ENCODE assay signal across 1 cellular context in the genomic region with DNA sequence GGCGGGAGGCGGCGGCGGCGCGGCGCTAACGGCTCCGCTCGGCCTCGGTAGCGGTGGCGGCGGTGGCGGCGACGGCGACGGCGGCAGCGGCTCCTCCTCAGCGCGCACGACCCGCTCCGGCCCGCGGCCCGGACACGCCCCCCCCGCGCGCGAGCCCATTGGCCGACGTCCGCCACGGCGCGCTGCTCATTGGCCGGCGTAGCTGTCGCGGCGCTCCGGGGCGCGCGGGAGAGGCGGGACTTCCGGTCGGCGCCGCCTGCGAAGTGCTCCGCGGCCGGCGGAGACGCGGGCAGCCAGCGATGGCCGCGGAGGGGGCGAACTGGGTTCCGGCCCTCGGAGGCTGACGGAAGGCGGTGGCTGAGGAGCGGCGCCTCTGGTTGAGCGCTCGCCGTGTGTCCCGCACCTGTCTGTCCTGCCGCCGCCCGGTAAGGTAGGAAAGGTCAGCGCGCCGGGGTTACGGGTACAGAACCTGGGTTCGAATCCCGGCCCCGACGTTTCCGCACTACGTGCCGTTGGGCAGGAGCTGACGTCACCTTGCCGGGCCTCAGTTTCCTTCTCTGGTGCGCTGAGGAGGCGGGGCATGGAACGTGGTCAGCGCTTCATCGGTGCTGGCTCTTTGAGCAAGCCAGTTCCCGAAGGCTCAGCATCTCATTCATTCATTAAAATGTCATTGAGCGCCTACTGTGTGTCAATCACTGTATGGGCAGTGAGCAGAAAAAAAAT.
TF ChIP-seq lines count a peak whose summit lies in the region.

A gene (minus strand): TSS at position 108 of the 723 bp plus-strand sequence. CDS start 13,826 bp downstream, outside the sequence.

TF ChIP-seq in HepG2, 621 proteins besides CTCF, POLR2A, EP300 and RAD21 (continued from another document and continues in another):
- TF ChIP-seq, protein P1, sequence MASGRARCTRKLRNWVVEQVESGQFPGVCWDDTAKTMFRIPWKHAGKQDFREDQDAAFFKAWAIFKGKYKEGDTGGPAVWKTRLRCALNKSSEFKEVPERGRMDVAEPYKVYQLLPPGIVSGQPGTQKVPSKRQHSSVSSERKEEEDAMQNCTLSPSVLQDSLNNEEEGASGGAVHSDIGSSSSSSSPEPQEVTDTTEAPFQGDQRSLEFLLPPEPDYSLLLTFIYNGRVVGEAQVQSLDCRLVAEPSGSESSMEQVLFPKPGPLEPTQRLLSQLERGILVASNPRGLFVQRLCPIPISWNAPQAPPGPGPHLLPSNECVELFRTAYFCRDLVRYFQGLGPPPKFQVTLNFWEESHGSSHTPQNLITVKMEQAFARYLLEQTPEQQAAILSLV (CRISPR knock-in tag; IDR thresholded peaks at IDR 0.05; ENCODE audit: borderline replicate concordance), result peak; percentile 48; the same call in 1 of the 2 replicates
- TF ChIP-seq SRY (CRISPR knock-in tag; IDR thresholded peaks at IDR 0.05) (peak; percentile 60; the same call in 1 of the 2 replicates), ZNF816 (CRISPR knock-in tag; IDR thresholded peaks at IDR 0.05; ENCODE audit: borderline replicate concordance) (no peak), NBN (conservative IDR thresholded peaks at IDR 0.05) (no peak), ZBTB1 (CRISPR knock-in tag; IDR thresholded peaks at IDR 0.05; ENCODE audit: borderline replicate concordance) (no peak), HNRNPUL1 (IDR thresholded peaks at IDR 0.05; ENCODE audit: low read depth, low read length) (no peak), NR2C2 (CRISPR knock-in tag; IDR thresholded peaks at IDR 0.05; ENCODE audit: borderline replicate concordance) (peak; percentile 55; the same call in 1 of the 2 replicates), SOX13 (IDR thresholded peaks at IDR 0.05) (no peak), SOX13 (CRISPR knock-in tag; conservative IDR thresholded peaks at IDR 0.05 in 1 of 2, IDR thresholded peaks at IDR 0.05 in 1 of 2) (no peak), ZSCAN31 (CRISPR knock-in tag; IDR thresholded peaks at IDR 0.05; ENCODE audit: low read depth) (peak; percentile 83), ZNF292 (CRISPR knock-in tag; IDR thresholded peaks at IDR 0.05; ENCODE audit: borderline replicate concordance, low read depth) (no peak), ZFP41 (CRISPR knock-in tag; IDR thresholded peaks at IDR 0.05; ENCODE audit: borderline replicate concordance) (no peak), KAT2B (IDR thresholded peaks at IDR 0.05; ENCODE audit: borderline replicate concordance, low read depth, low read length) (no peak), HES4 (CRISPR knock-in tag; IDR thresholded peaks at IDR 0.05; ENCODE audit: borderline replicate concordance) (no peak), NFKB2 (CRISPR knock-in tag; IDR thresholded peaks at IDR 0.05; ENCODE audit: borderline replicate concordance) (peak; percentile 18; the same call in 1 of the 2 replicates), CHCHD3 (CRISPR knock-in tag; IDR thresholded peaks at IDR 0.05) (0 out of 2 replicates have a peak, but pooled peaks have one; percentile 60), POGZ (CRISPR knock-in tag; IDR thresholded peaks at IDR 0.05) (0 out of 2 replicates have a peak, but pooled peaks have one; percentile 21), ZEB1 (IDR thresholded peaks at IDR 0.05; ENCODE audit: insufficient replicate concordance, low read depth) (no peak), ZBTB20 (CRISPR knock-in tag; IDR thresholded peaks at IDR 0.05; ENCODE audit: borderline replicate concordance, low read depth) (no peak), ELF1 (CRISPR knock-in tag; IDR thresholded peaks at IDR 0.05) (peak; percentile 17; the same call in 1 of the 2 replicates), GATAD1 (CRISPR knock-in tag; IDR thresholded peaks at IDR 0.05) (peak; percentile 49)
- TF ChIP-seq, protein P2, sequence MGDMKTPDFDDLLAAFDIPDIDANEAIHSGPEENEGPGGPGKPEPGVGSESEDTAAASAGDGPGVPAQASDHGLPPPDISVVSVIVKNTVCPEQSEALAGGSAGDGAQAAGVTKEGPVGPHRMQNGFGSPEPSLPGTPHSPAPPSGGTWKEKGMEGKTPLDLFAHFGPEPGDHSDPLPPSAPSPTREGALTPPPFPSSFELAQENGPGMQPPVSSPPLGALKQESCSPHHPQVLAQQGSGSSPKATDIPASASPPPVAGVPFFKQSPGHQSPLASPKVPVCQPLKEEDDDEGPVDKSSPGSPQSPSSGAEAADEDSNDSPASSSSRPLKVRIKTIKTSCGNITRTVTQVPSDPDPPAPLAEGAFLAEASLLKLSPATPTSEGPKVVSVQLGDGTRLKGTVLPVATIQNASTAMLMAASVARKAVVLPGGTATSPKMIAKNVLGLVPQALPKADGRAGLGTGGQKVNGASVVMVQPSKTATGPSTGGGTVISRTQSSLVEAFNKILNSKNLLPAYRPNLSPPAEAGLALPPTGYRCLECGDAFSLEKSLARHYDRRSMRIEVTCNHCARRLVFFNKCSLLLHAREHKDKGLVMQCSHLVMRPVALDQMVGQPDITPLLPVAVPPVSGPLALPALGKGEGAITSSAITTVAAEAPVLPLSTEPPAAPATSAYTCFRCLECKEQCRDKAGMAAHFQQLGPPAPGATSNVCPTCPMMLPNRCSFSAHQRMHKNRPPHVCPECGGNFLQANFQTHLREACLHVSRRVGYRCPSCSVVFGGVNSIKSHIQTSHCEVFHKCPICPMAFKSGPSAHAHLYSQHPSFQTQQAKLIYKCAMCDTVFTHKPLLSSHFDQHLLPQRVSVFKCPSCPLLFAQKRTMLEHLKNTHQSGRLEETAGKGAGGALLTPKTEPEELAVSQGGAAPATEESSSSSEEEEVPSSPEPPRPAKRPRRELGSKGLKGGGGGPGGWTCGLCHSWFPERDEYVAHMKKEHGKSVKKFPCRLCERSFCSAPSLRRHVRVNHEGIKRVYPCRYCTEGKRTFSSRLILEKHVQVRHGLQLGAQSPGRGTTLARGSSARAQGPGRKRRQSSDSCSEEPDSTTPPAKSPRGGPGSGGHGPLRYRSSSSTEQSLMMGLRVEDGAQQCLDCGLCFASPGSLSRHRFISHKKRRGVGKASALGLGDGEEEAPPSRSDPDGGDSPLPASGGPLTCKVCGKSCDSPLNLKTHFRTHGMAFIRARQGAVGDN (CRISPR knock-in tag; IDR thresholded peaks at IDR 0.05), result peak; percentile 74
- TF ChIP-seq, protein P3, sequence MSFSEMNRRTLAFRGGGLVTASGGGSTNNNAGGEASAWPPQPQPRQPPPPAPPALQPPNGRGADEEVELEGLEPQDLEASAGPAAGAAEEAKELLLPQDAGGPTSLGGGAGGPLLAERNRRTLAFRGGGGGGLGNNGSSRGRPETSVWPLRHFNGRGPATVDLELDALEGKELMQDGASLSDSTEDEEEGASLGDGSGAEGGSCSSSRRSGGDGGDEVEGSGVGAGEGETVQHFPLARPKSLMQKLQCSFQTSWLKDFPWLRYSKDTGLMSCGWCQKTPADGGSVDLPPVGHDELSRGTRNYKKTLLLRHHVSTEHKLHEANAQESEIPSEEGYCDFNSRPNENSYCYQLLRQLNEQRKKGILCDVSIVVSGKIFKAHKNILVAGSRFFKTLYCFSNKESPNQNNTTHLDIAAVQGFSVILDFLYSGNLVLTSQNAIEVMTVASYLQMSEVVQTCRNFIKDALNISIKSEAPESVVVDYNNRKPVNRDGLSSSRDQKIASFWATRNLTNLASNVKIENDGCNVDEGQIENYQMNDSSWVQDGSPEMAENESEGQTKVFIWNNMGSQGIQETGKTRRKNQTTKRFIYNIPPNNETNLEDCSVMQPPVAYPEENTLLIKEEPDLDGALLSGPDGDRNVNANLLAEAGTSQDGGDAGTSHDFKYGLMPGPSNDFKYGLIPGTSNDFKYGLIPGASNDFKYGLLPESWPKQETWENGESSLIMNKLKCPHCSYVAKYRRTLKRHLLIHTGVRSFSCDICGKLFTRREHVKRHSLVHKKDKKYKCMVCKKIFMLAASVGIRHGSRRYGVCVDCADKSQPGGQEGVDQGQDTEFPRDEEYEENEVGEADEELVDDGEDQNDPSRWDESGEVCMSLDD (CRISPR knock-in tag; IDR thresholded peaks at IDR 0.05; ENCODE audit: borderline replicate concordance), result no peak
- TF ChIP-seq, protein P4, sequence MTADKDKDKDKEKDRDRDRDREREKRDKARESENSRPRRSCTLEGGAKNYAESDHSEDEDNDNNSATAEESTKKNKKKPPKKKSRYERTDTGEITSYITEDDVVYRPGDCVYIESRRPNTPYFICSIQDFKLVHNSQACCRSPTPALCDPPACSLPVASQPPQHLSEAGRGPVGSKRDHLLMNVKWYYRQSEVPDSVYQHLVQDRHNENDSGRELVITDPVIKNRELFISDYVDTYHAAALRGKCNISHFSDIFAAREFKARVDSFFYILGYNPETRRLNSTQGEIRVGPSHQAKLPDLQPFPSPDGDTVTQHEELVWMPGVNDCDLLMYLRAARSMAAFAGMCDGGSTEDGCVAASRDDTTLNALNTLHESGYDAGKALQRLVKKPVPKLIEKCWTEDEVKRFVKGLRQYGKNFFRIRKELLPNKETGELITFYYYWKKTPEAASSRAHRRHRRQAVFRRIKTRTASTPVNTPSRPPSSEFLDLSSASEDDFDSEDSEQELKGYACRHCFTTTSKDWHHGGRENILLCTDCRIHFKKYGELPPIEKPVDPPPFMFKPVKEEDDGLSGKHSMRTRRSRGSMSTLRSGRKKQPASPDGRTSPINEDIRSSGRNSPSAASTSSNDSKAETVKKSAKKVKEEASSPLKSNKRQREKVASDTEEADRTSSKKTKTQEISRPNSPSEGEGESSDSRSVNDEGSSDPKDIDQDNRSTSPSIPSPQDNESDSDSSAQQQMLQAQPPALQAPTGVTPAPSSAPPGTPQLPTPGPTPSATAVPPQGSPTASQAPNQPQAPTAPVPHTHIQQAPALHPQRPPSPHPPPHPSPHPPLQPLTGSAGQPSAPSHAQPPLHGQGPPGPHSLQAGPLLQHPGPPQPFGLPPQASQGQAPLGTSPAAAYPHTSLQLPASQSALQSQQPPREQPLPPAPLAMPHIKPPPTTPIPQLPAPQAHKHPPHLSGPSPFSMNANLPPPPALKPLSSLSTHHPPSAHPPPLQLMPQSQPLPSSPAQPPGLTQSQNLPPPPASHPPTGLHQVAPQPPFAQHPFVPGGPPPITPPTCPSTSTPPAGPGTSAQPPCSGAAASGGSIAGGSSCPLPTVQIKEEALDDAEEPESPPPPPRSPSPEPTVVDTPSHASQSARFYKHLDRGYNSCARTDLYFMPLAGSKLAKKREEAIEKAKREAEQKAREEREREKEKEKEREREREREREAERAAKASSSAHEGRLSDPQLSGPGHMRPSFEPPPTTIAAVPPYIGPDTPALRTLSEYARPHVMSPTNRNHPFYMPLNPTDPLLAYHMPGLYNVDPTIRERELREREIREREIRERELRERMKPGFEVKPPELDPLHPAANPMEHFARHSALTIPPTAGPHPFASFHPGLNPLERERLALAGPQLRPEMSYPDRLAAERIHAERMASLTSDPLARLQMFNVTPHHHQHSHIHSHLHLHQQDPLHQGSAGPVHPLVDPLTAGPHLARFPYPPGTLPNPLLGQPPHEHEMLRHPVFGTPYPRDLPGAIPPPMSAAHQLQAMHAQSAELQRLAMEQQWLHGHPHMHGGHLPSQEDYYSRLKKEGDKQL (CRISPR knock-in tag; IDR thresholded peaks at IDR 0.05; ENCODE audit: low read depth), result no peak
- TF ChIP-seq, protein P5, sequence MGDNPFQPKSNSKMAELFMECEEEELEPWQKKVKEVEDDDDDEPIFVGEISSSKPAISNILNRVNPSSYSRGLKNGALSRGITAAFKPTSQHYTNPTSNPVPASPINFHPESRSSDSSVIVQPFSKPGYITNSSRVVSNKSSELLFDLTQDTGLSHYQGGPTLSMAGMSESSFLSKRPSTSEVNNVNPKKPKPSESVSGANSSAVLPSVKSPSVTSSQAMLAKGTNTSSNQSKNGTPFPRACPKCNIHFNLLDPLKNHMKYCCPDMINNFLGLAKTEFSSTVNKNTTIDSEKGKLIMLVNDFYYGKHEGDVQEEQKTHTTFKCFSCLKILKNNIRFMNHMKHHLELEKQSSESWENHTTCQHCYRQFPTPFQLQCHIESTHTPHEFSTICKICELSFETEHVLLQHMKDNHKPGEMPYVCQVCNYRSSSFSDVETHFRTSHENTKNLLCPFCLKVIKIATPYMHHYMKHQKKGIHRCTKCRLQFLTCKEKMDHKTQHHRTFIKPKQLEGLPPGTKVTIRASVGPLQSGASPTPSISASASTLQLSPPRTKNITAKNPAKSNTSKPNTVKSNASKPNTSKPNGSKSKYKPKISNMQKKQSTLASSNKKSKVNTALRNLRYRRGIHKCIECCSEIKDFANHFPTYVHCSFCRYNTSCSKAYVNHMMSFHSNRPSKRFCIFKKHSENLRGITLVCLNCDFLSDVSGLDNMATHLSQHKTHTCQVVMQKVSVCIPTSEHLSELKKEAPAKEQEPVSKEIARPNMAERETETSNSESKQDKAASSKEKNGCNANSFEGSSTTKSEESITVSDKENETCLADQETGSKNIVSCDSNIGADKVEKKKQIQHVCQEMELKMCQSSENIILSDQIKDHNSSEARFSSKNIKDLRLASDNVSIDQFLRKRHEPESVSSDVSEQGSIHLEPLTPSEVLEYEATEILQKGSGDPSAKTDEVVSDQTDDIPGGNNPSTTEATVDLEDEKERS (CRISPR knock-in tag; IDR thresholded peaks at IDR 0.05), result no peak
- TF ChIP-seq, protein P6, sequence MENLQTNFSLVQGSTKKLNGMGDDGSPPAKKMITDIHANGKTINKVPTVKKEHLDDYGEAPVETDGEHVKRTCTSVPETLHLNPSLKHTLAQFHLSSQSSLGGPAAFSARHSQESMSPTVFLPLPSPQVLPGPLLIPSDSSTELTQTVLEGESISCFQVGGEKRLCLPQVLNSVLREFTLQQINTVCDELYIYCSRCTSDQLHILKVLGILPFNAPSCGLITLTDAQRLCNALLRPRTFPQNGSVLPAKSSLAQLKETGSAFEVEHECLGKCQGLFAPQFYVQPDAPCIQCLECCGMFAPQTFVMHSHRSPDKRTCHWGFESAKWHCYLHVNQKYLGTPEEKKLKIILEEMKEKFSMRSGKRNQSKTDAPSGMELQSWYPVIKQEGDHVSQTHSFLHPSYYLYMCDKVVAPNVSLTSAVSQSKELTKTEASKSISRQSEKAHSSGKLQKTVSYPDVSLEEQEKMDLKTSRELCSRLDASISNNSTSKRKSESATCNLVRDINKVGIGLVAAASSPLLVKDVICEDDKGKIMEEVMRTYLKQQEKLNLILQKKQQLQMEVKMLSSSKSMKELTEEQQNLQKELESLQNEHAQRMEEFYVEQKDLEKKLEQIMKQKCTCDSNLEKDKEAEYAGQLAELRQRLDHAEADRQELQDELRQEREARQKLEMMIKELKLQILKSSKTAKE (CRISPR knock-in tag; IDR thresholded peaks at IDR 0.05; ENCODE audit: borderline replicate concordance), result no peak
- TF ChIP-seq, protein P7, sequence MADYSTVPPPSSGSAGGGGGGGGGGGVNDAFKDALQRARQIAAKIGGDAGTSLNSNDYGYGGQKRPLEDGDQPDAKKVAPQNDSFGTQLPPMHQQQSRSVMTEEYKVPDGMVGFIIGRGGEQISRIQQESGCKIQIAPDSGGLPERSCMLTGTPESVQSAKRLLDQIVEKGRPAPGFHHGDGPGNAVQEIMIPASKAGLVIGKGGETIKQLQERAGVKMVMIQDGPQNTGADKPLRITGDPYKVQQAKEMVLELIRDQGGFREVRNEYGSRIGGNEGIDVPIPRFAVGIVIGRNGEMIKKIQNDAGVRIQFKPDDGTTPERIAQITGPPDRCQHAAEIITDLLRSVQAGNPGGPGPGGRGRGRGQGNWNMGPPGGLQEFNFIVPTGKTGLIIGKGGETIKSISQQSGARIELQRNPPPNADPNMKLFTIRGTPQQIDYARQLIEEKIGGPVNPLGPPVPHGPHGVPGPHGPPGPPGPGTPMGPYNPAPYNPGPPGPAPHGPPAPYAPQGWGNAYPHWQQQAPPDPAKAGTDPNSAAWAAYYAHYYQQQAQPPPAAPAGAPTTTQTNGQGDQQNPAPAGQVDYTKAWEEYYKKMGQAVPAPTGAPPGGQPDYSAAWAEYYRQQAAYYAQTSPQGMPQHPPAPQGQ (CRISPR knock-in tag; IDR thresholded peaks at IDR 0.05; ENCODE audit: borderline replicate concordance), result no peak
